In genomic region chr6:2439632-2440031, GRCh38 we compare ENCODE assay signal across 19 cellular contexts.
"Had no signal": no experiment of that assay in that cellular context is flagged by ENCODE, and none has a peak within 500 bp of the region (broad histone marks: within the 10 kb centered on the region; RNA-seq: fewer than 3 reads in every experiment).

No MANE protein-coding gene starts in this region.

- H3K9ac ChIP-seq: SK-N-SH had no signal

- H3K27me3 ChIP-seq: MG63 had no signal

- H3K9me3 Mint-ChIP-seq: T-helper 1 cell treated with Interleukin-12 subunit alpha and Interleukin-12 subunit beta and Interleukin-4 antibody, amounts not matched to agents 30 μg/mL and 1 μg/mL, for 36 hours had no signal

- DNase-seq: KBM-7, MG63, NCI-H1092, NCI-H1105 treated with DMSO at 0.1 percent for 48 hours, NCI-H1417 treated with DMSO at 0.1 percent for 48 hours, NCI-H187 treated with DMSO at 0.1 percent for 48 hours, NCI-H2029 treated with DMSO at 0.1 percent for 48 hours, NCI-H2171 treated with DMSO at 0.1 percent for 48 hours, NCI-H345, NCI-H446 treated with DMSO at 0.1 percent for 48 hours, NCI-H510A treated with DMSO at 0.1 percent for 48 hours, NCI-H526, Right ventricle myocardium superior, RPMI8226, SK-N-SH, SW 1271, T-cell had no signal

- H3K4me3 Mint-ChIP-seq: IgD-negative memory B cell; T-cell; T-helper 1 cell treated with Interleukin-12 subunit alpha and Interleukin-12 subunit beta and Interleukin-4 antibody, amounts not matched to agents 30 μg/mL and 1 μg/mL, for 36 hours had no signal

- H3K36me3 ChIP-seq: MG63 had no signal

- H3K9me3 ChIP-seq: MG63, SK-N-SH had no signal

- H3K4me2 ChIP-seq: SK-N-SH had no signal

- H3K4me3 ChIP-seq: MG63 had no signal

- H3K27me3 Mint-ChIP-seq: T-cell had no signal

- H3K4me1 Mint-ChIP-seq: IgD-negative memory B cell, T-cell had no signal

- ATAC-seq: T-cell had no signal

- H3K27ac Mint-ChIP-seq: IgD-negative memory B cell; T-cell; T-helper 1 cell treated with Interleukin-12 subunit alpha and Interleukin-12 subunit beta and Interleukin-4 antibody, amounts not matched to agents 30 μg/mL and 1 μg/mL, for 36 hours had no signal
